Comparison of ENCODE assay signal across 1 cellular context in the genomic region with DNA sequence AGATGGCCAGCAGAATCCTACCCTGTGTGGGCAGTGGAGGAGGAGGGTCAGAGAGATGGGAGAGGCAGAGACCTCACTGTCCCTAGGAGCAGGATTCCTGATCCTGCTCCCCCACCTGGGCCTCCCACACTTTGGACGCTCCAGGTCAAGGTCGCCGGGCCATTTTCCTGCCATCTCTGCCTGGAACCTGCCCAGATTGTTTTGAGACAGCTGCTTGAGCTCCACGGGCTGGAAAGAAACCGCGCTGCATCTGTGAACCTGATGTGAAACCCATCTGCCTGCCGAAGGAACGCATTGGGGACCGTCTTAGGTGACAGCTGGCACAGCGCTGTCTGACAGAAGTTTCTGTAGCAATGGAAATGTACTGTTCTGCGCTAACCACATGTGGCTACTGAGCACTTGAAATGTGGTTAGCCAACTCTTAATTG.
A peak's percentile ranks its signal among the peaks of the same experiment; 100 is the strongest.
TF ChIP-seq lines count a peak whose summit lies in the region.

No MANE protein-coding gene starts in this region.

TF ChIP-seq in HepG2, 621 proteins besides CTCF, POLR2A, EP300 and RAD21 (continued from another document and continues in another):
- TF ChIP-seq, protein P1, sequence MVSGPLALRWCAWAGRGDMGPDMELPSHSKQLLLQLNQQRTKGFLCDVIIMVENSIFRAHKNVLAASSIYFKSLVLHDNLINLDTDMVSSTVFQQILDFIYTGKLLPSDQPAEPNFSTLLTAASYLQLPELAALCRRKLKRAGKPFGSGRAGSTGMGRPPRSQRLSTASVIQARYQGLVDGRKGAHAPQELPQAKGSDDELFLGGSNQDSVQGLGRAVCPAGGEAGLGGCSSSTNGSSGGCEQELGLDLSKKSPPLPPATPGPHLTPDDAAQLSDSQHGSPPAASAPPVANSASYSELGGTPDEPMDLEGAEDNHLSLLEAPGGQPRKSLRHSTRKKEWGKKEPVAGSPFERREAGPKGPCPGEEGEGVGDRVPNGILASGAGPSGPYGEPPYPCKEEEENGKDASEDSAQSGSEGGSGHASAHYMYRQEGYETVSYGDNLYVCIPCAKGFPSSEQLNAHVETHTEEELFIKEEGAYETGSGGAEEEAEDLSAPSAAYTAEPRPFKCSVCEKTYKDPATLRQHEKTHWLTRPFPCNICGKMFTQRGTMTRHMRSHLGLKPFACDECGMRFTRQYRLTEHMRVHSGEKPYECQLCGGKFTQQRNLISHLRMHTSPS (CRISPR knock-in tag; IDR thresholded peaks at IDR 0.05; ENCODE audit: low read depth) = 0 out of 2 replicates have a peak, but pooled peaks have one; percentile 66
- TF ChIP-seq SPEN (CRISPR knock-in tag; IDR thresholded peaks at IDR 0.05; ENCODE audit: low read depth) (peak; percentile 73), MZF1 (CRISPR knock-in tag; IDR thresholded peaks at IDR 0.05; ENCODE audit: borderline replicate concordance) (no peak), HOXA7 (CRISPR knock-in tag; IDR thresholded peaks at IDR 0.05) (no peak), HDAC6 (IDR thresholded peaks at IDR 0.05; ENCODE audit: low read depth, low read length) (no peak), SOX6 (IDR thresholded peaks at IDR 0.05) (no peak), SOX6 (CRISPR knock-in tag; IDR thresholded peaks at IDR 0.05) (peak; percentile 88), REPIN1 (CRISPR knock-in tag; IDR thresholded peaks at IDR 0.05; ENCODE audit: borderline replicate concordance, low read depth) (peak; percentile 94), ZNF430 (CRISPR knock-in tag; IDR thresholded peaks at IDR 0.05) (0 out of 2 replicates have a peak, but pooled peaks have one; percentile 50), FOXJ3 (CRISPR knock-in tag; IDR thresholded peaks at IDR 0.05; ENCODE audit: borderline replicate concordance) (0 out of 2 replicates have a peak, but pooled peaks have one; percentile 24), ZNF44 (CRISPR knock-in tag; IDR thresholded peaks at IDR 0.05) (no peak), ZEB1 (IDR thresholded peaks at IDR 0.05; ENCODE audit: insufficient replicate concordance, low read depth) (peak; percentile 68), ZNF232 (CRISPR knock-in tag; IDR thresholded peaks at IDR 0.05; ENCODE audit: borderline replicate concordance) (peak; percentile 84), FOXP1 (IDR thresholded peaks at IDR 0.05) (no peak), FOXP1 (CRISPR knock-in tag; IDR thresholded peaks at IDR 0.05) (peak; percentile 55; the same call in 1 of the 2 replicates), ZNF441 (CRISPR knock-in tag; IDR thresholded peaks at IDR 0.05; ENCODE audit: borderline replicate concordance) (no peak; the same call in 1 of the 2 replicates), ZNF556 (CRISPR knock-in tag; IDR thresholded peaks at IDR 0.05; ENCODE audit: borderline replicate concordance) (peak; percentile 65; the same call in 1 of the 2 replicates), STAG1 (CRISPR knock-in tag; IDR thresholded peaks at IDR 0.05) (peak; percentile 71), ZNF543 (CRISPR knock-in tag; IDR thresholded peaks at IDR 0.05) (no peak), ZFP82 (CRISPR knock-in tag; IDR thresholded peaks at IDR 0.05; ENCODE audit: borderline replicate concordance) (0 out of 2 replicates have a peak, but pooled peaks have one; percentile 37), NCOR1 (IDR thresholded peaks at IDR 0.05; ENCODE audit: borderline replicate concordance, low read length) (peak; percentile 44; the same call in 1 of the 2 replicates), SOX5 (CRISPR knock-in tag; IDR thresholded peaks at IDR 0.05; ENCODE audit: borderline replicate concordance) (peak; percentile 74), GFI1 (CRISPR knock-in tag; IDR thresholded peaks at IDR 0.05; ENCODE audit: borderline replicate concordance) (peak; percentile 85), SMAD3 (CRISPR knock-in tag; IDR thresholded peaks at IDR 0.05) (0 out of 2 replicates have a peak, but pooled peaks have one; percentile 39)
- TF ChIP-seq, protein P2, sequence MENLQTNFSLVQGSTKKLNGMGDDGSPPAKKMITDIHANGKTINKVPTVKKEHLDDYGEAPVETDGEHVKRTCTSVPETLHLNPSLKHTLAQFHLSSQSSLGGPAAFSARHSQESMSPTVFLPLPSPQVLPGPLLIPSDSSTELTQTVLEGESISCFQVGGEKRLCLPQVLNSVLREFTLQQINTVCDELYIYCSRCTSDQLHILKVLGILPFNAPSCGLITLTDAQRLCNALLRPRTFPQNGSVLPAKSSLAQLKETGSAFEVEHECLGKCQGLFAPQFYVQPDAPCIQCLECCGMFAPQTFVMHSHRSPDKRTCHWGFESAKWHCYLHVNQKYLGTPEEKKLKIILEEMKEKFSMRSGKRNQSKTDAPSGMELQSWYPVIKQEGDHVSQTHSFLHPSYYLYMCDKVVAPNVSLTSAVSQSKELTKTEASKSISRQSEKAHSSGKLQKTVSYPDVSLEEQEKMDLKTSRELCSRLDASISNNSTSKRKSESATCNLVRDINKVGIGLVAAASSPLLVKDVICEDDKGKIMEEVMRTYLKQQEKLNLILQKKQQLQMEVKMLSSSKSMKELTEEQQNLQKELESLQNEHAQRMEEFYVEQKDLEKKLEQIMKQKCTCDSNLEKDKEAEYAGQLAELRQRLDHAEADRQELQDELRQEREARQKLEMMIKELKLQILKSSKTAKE (CRISPR knock-in tag; IDR thresholded peaks at IDR 0.05; ENCODE audit: borderline replicate concordance) = 0 out of 2 replicates have a peak, but pooled peaks have one; percentile 29
- TF ChIP-seq, protein P3, sequence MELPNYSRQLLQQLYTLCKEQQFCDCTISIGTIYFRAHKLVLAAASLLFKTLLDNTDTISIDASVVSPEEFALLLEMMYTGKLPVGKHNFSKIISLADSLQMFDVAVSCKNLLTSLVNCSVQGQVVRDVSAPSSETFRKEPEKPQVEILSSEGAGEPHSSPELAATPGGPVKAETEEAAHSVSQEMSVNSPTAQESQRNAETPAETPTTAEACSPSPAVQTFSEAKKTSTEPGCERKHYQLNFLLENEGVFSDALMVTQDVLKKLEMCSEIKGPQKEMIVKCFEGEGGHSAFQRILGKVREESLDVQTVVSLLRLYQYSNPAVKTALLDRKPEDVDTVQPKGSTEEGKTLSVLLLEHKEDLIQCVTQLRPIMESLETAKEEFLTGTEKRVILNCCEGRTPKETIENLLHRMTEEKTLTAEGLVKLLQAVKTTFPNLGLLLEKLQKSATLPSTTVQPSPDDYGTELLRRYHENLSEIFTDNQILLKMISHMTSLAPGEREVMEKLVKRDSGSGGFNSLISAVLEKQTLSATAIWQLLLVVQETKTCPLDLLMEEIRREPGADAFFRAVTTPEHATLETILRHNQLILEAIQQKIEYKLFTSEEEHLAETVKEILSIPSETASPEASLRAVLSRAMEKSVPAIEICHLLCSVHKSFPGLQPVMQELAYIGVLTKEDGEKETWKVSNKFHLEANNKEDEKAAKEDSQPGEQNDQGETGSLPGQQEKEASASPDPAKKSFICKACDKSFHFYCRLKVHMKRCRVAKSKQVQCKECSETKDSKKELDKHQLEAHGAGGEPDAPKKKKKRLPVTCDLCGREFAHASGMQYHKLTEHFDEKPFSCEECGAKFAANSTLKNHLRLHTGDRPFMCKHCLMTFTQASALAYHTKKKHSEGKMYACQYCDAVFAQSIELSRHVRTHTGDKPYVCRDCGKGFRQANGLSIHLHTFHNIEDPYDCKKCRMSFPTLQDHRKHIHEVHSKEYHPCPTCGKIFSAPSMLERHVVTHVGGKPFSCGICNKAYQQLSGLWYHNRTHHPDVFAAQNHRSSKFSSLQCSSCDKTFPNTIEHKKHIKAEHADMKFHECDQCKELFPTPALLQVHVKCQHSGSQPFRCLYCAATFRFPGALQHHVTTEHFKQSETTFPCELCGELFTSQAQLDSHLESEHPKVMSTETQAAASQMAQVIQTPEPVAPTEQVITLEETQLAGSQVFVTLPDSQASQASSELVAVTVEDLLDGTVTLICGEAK (IDR thresholded peaks at IDR 0.05) = no peak
- TF ChIP-seq, protein P3 (CRISPR knock-in tag; IDR thresholded peaks at IDR 0.05) = no peak
- TF ChIP-seq, protein P4, sequence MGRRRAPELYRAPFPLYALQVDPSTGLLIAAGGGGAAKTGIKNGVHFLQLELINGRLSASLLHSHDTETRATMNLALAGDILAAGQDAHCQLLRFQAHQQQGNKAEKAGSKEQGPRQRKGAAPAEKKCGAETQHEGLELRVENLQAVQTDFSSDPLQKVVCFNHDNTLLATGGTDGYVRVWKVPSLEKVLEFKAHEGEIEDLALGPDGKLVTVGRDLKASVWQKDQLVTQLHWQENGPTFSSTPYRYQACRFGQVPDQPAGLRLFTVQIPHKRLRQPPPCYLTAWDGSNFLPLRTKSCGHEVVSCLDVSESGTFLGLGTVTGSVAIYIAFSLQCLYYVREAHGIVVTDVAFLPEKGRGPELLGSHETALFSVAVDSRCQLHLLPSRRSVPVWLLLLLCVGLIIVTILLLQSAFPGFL (CRISPR knock-in tag; IDR thresholded peaks at IDR 0.05) = no peak
- TF ChIP-seq, protein P5, sequence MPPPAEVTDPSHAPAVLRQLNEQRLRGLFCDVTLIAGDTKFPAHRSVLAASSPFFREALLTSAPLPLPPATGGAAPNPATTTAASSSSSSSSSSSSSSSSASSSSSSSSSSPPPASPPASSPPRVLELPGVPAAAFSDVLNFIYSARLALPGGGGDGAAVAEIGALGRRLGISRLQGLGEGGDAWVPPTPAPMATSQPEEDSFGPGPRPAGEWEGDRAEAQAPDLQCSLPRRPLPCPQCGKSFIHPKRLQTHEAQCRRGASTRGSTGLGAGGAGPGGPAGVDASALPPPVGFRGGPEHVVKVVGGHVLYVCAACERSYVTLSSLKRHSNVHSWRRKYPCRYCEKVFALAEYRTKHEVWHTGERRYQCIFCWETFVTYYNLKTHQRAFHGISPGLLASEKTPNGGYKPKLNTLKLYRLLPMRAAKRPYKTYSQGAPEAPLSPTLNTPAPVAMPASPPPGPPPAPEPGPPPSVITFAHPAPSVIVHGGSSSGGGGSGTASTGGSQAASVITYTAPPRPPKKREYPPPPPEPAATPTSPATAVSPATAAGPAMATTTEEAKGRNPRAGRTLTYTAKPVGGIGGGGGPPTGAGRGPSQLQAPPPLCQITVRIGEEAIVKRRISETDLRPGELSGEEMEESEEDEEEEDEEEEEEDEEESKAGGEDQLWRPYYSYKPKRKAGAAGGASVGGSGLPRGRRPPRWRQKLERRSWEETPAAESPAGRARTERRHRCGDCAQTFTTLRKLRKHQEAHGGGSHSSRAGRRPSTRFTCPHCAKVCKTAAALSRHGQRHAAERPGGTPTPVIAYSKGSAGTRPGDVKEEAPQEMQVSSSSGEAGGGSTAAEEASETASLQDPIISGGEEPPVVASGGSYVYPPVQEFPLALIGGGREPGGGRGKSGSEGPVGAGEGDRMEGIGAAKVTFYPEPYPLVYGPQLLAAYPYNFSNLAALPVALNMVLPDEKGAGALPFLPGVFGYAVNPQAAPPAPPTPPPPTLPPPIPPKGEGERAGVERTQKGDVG (CRISPR knock-in tag; IDR thresholded peaks at IDR 0.05; ENCODE audit: borderline replicate concordance) = peak; percentile 98
- TF ChIP-seq, protein P6, sequence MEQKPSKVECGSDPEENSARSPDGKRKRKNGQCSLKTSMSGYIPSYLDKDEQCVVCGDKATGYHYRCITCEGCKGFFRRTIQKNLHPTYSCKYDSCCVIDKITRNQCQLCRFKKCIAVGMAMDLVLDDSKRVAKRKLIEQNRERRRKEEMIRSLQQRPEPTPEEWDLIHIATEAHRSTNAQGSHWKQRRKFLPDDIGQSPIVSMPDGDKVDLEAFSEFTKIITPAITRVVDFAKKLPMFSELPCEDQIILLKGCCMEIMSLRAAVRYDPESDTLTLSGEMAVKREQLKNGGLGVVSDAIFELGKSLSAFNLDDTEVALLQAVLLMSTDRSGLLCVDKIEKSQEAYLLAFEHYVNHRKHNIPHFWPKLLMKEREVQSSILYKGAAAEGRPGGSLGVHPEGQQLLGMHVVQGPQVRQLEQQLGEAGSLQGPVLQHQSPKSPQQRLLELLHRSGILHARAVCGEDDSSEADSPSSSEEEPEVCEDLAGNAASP (CRISPR knock-in tag; IDR thresholded peaks at IDR 0.05; ENCODE audit: borderline replicate concordance) = peak; percentile 95
- TF ChIP-seq, protein P7, sequence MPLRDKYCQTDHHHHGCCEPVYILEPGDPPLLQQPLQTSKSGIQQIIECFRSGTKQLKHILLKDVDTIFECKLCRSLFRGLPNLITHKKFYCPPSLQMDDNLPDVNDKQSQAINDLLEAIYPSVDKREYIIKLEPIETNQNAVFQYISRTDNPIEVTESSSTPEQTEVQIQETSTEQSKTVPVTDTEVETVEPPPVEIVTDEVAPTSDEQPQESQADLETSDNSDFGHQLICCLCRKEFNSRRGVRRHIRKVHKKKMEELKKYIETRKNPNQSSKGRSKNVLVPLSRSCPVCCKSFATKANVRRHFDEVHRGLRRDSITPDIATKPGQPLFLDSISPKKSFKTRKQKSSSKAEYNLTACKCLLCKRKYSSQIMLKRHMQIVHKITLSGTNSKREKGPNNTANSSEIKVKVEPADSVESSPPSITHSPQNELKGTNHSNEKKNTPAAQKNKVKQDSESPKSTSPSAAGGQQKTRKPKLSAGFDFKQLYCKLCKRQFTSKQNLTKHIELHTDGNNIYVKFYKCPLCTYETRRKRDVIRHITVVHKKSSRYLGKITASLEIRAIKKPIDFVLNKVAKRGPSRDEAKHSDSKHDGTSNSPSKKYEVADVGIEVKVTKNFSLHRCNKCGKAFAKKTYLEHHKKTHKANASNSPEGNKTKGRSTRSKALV (CRISPR knock-in tag; IDR thresholded peaks at IDR 0.05) = peak; percentile 59; the same call in 1 of the 2 replicates
- TF ChIP-seq, protein P8, sequence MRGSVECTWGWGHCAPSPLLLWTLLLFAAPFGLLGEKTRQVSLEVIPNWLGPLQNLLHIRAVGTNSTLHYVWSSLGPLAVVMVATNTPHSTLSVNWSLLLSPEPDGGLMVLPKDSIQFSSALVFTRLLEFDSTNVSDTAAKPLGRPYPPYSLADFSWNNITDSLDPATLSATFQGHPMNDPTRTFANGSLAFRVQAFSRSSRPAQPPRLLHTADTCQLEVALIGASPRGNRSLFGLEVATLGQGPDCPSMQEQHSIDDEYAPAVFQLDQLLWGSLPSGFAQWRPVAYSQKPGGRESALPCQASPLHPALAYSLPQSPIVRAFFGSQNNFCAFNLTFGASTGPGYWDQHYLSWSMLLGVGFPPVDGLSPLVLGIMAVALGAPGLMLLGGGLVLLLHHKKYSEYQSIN (CRISPR knock-in tag; IDR thresholded peaks at IDR 0.05; ENCODE audit: borderline replicate concordance) = no peak
